In the genomic region with DNA sequence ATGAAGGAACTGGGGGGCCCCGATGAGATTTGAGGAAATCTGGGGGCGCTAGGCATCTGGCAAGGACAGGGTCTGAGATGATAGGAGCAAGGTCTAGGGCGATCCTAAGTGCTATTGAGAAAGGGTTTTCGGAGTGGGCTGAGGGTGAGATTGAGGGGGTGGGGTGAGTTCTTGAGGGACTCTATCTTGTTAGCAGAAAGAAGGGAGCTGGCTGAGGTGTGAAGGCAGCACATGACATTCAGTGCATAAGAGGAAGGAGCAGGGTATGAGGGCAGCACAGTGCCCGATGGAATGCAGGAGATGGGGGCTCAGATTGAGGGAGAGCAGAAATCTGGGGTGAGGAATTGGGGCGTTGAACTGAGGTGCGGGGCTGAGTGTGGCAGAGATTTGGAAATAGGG, we compare ENCODE assay signal across 8 cellular contexts. TPM values are rescaled to one million over a fixed set of nuclear protein-coding genes. Genes with fewer than 3 reads are reported as not detected.
DNase-seq lines count a peak whose midpoint lies in the region; ATAC-seq, FAIRE-seq and TF ChIP-seq lines count a peak whose summit lies in the region.

No MANE protein-coding gene starts in this region.

- no peaks in the 10 kb centered on the region for H3K9me3 Mint-ChIP-seq in HFFc6
- H3K9me3 Mint-ChIP-seq in activated T-helper 2 cell treated with anti-CD3 and anti-CD28 coated beads, Interferon-gamma antibody, Interleukin-2, Interleukin-4, amounts not matched to agents 10 μg/mL and 5 μg/mL and 100 μg/mL, durations not matched to agents 14 hours and 24 hours and 36 hours, result peaks cover 12% of the 10 kb centered on the region

- WGBS in sigmoid colon, 2 donors, result 5 to 21% methylated on average over 7 of the region's 7 CpGs

- intact Hi-C loops in activated T-helper 2 cell treated with anti-CD3 and anti-CD28 coated beads, Interferon-gamma antibody, Interleukin-2, Interleukin-4, amounts not matched to agents 10 μg/mL and 5 μg/mL and 100 μg/mL, durations not matched to agents 14 hours and 24 hours and 36 hours (cut with micrococcal nuclease), result no loop called here
- intact Hi-C loops in left ventricle myocardium inferior (cut with micrococcal nuclease), result no loop called here
- intact Hi-C loops in sigmoid colon (cut with DNase I), result no loop called here

- TF ChIP-seq CTCF in HFFc6 (IDR thresholded peaks at IDR 0.05) (no peak), left ventricle myocardium inferior (IDR thresholded peaks at IDR 0.05; ENCODE audit: borderline replicate concordance) (no peak), sigmoid colon (IDR thresholded peaks at IDR 0.05) (no peak)

- H3K4me1 Mint-ChIP-seq in HFFc6 (ENCODE audit: low read depth), result peaks cover 81% of the 10 kb centered on the region
- peaks cover 50% of the 10 kb centered on the region for H3K4me1 Mint-ChIP-seq in activated T-helper 2 cell treated with anti-CD3 and anti-CD28 coated beads, Interferon-gamma antibody, Interleukin-2, Interleukin-4, amounts not matched to agents 10 μg/mL and 5 μg/mL and 100 μg/mL, durations not matched to agents 14 hours and 24 hours and 36 hours (ENCODE audit: low read depth)

- FAIRE-seq in H54 (lab: Jason Lieb, UNC), result no peak

- H3K4me3 Mint-ChIP-seq in HFFc6, result peak overlapping the region; percentile 89
- H3K4me3 Mint-ChIP-seq in activated T-helper 2 cell treated with anti-CD3 and anti-CD28 coated beads, Interferon-gamma antibody, Interleukin-2, Interleukin-4, amounts not matched to agents 10 μg/mL and 5 μg/mL and 100 μg/mL, durations not matched to agents 14 hours and 24 hours and 36 hours (ENCODE audit: low read depth), result peak overlapping the region; percentile 89

- peak; percentile 25 for DNase-seq in AG20443 (ENCODE audit: low spot score)
- DNase-seq in HFFc6, result no peak
- DNase-seq in activated T-helper 2 cell treated with anti-CD3 and anti-CD28 coated beads, Interferon-gamma antibody, Interleukin-2, Interleukin-4, amounts not matched to agents 10 μg/mL and 5 μg/mL and 100 μg/mL, durations not matched to agents 14 hours and 24 hours and 36 hours (ENCODE audit: low spot score), result no peak
- no peak for DNase-seq in left ventricle myocardium inferior
- DNase-seq in sigmoid colon, result no peak
- DNase-seq in H54 (ENCODE audit: insufficient read length, low spot score), result no peak
- no peak for DNase-seq in NCI-H146 (lab: John Stamatoyannopoulos, UW)

- no peaks in the 10 kb centered on the region; the same call in 1 of the 2 replicates for H3K27me3 Mint-ChIP-seq in HFFc6 (ENCODE audit: insufficient read depth)
- H3K27me3 Mint-ChIP-seq in activated T-helper 2 cell treated with anti-CD3 and anti-CD28 coated beads, Interferon-gamma antibody, Interleukin-2, Interleukin-4, amounts not matched to agents 10 μg/mL and 5 μg/mL and 100 μg/mL, durations not matched to agents 14 hours and 24 hours and 36 hours (ENCODE audit: low read depth), result no peaks in the 10 kb centered on the region

- peaks cover 25% of the 10 kb centered on the region for H3K36me3 Mint-ChIP-seq in HFFc6 (ENCODE audit: low read depth)
- peaks cover 16% of the 10 kb centered on the region for H3K36me3 Mint-ChIP-seq in activated T-helper 2 cell treated with anti-CD3 and anti-CD28 coated beads, Interferon-gamma antibody, Interleukin-2, Interleukin-4, amounts not matched to agents 10 μg/mL and 5 μg/mL and 100 μg/mL, durations not matched to agents 14 hours and 24 hours and 36 hours (ENCODE audit: low read depth)

- H3K27me3 ChIP-seq in left ventricle myocardium inferior (ENCODE audit: low read depth), result no peaks in the 10 kb centered on the region
- H3K27me3 ChIP-seq in sigmoid colon, result no peaks in the 10 kb centered on the region

- peak overlapping the region; percentile 74 for H3K27ac Mint-ChIP-seq in HFFc6
- peak overlapping the region; percentile 72 for H3K27ac Mint-ChIP-seq in activated T-helper 2 cell treated with anti-CD3 and anti-CD28 coated beads, Interferon-gamma antibody, Interleukin-2, Interleukin-4, amounts not matched to agents 10 μg/mL and 5 μg/mL and 100 μg/mL, durations not matched to agents 14 hours and 24 hours and 36 hours

- H3K4me1 ChIP-seq in left ventricle myocardium inferior, result peaks cover 66% of the 10 kb centered on the region
- peaks cover 0 to 45% (median 35%) of the 10 kb centered on the region in 4 donors for H3K4me1 ChIP-seq in sigmoid colon

- TF ChIP-seq POLR2A in sigmoid colon (IDR thresholded peaks at IDR 0.05) (no peak), H54 (IDR thresholded peaks at IDR 0.05; ENCODE audit: low read depth, low read length) (no peak)

- peaks cover 7% of the 10 kb centered on the region for H3K9me3 ChIP-seq in left ventricle myocardium inferior (replicated peaks)
- H3K9me3 ChIP-seq in sigmoid colon, result no peaks in the 10 kb centered on the region

- ATAC-seq in HG03196 (IDR thresholded peaks at IDR 0.05; ENCODE audit: unreplicated experiment), result no peak

- H3K27ac ChIP-seq in left ventricle myocardium inferior (replicated peaks) (peak overlapping the region; percentile 86), sigmoid colon (peak overlapping the region in 3 of 4 donors; percentile 85 to 86 (median 86))

- no peak for TF ChIP-seq EP300 in sigmoid colon (IDR thresholded peaks at IDR 0.05)

- H3K4me3 ChIP-seq in left ventricle myocardium inferior, result peak overlapping the region; percentile 84
- H3K4me3 ChIP-seq in sigmoid colon, result peak overlapping the region; percentile 72 to 91 (median 85)

- H3K36me3 ChIP-seq in left ventricle myocardium inferior, result no peaks in the 10 kb centered on the region
- no peaks in the 10 kb centered on the region for H3K36me3 ChIP-seq in sigmoid colon

RNA-seq across cellular contexts. Expression of gene TRIM32, which starts 0.7 kb away (rescaled TPM):
- 10 to 100 TPM; 53.7 to 71.6 (median 60.3) TPM for total RNA-seq in HFFc6 (2021; fragmentation: NEBNext Ultra II Directional; extraction: Animal tissue kit (Norgen Biotek cat#: 25700))
- 15.7 and 16.5 TPM in 2 replicates for total RNA-seq in activated T-helper 2 cell treated with anti-CD3 and anti-CD28 coated beads, Interferon-gamma antibody, Interleukin-2, Interleukin-4, amounts not matched to agents 10 μg/mL and 5 μg/mL and 100 μg/mL, durations not matched to agents 14 hours and 24 hours and 36 hours
- total RNA-seq in left ventricle myocardium inferior (14.9 TPM), sigmoid colon (10 to 100 TPM; 11.9 to 16.1 (median 15.7) TPM)
- polyA plus RNA-seq in sigmoid colon, result 1 to 10 TPM; 2.8 to 5.5 (median 3.6) TPM
